ENCODE assay signal across 8 cellular contexts in the genomic region with DNA sequence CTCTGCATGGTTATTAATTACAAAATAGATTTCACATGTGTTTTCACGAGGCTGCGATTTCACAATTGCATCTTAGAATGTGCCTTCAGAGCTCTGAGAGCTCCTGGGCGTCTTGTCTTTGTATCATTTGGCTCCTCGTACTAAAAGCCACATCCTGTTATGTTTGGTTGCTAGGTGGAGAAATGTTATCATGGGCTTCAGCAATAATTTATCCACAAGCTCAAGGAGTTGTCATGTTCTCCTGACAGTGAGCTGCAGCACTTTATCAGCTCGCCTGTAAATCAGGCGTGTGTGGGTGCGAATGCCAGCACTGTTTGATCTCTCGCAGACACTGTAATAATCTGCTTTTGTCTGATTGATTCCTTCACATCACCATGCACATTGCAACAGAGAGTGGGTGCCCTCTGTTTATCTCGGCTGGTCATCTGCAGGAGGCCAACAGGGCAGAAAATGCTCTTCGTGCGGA.
DNase-seq lines count a peak whose midpoint lies in the region; ATAC-seq and TF ChIP-seq lines count a peak whose summit lies in the region.

No MANE protein-coding gene starts in this region.

- H3K27ac ChIP-seq in colonic mucosa: no peak overlapping the region

- H3K27me3 ChIP-seq in colonic mucosa: no peaks in the 10 kb centered on the region

- DNase-seq in AG20443 (ENCODE audit: low spot score) (peak; percentile 76), SK-N-DZ (ENCODE audit: low spot score) (peak; percentile 30), natural killer cell (no peak), colonic mucosa (no peak), erythroblast (lab: John Stamatoyannopoulos, UW) (no peak)
- peak; percentile 55 for DNase-seq in activated naive CD4-positive, alpha-beta T cell treated with Interleukin-2 at 50 U/mL for 16 hours

- TF ChIP-seq POLR2A in erythroblast (IDR thresholded peaks at IDR 0.05; ENCODE audit: low read length): no peak

- H3K36me3 Mint-ChIP-seq in natural killer cell: no peaks in the 10 kb centered on the region

- H3K4me1 ChIP-seq in colonic mucosa: no peaks in the 10 kb centered on the region

- no peaks in the 10 kb centered on the region for H3K36me3 ChIP-seq in colonic mucosa

- H3K27me3 Mint-ChIP-seq in natural killer cell (ENCODE audit: low read depth in 2 of 2): no peaks in the 10 kb centered on the region

- no peaks in the 10 kb centered on the region for H3K9me3 ChIP-seq in colonic mucosa

- no peak overlapping the region for H3K4me3 ChIP-seq in colonic mucosa

- ATAC-seq in natural killer cell: peak; percentile 80 to 90 (median 87)
- ATAC-seq in GM19328 (IDR thresholded peaks at IDR 0.05; ENCODE audit: unreplicated experiment): no peak
- no peak for ATAC-seq in HG03159 (IDR thresholded peaks at IDR 0.05; ENCODE audit: unreplicated experiment)

- peaks cover 30 to 50% of the 10 kb centered on the region in 2 donors for H3K4me1 Mint-ChIP-seq in natural killer cell

- H3K4me3 Mint-ChIP-seq in natural killer cell: peak overlapping the region; percentile 68

- TF ChIP-seq CTCF in natural killer cell (IDR thresholded peaks at IDR 0.05): no peak
- TF ChIP-seq CTCF in colonic mucosa (IDR thresholded peaks at IDR 0.05): no peak

- H3K9ac ChIP-seq in colonic mucosa (ENCODE audit: low read depth in 2 of 2, low read length in 2 of 2): no peak overlapping the region

- H3K27ac Mint-ChIP-seq in natural killer cell: peak overlapping the region; percentile 88 to 89

- peaks cover 0 to 3% of the 10 kb centered on the region in 2 donors for H3K9me3 Mint-ChIP-seq in natural killer cell

- intact Hi-C loops in natural killer cell (cut with micrococcal nuclease): no loop called here
- intact Hi-C loops in colonic mucosa (cut with DNase I): no loop called here

Comparison
In these comparisons a context has a peak if more than half of its experiments do, and no peak if none do; other contexts are left out.
1. DNase-seq: peak in AG20443 (single experiment), SK-N-DZ (single experiment) and activated naive CD4-positive, alpha-beta T cell treated with Interleukin-2 at 50 U/mL for 16 hours (single experiment); none in natural killer cell (single experiment), colonic mucosa (single experiment) and erythroblast (0 of 2).
2. ATAC-seq: peak in natural killer cell (3 of 3); none in GM19328 (single experiment) and HG03159 (single experiment).